Comparison of ENCODE assay signal across 8 cellular contexts in genomic region chr4:148445903-148446261, GRCh38. TPM values are rescaled to one million over a fixed set of nuclear protein-coding genes. Genes with fewer than 3 reads are reported as not detected.
DNase-seq lines count a peak whose midpoint lies in the region; ATAC-seq, FAIRE-seq and TF ChIP-seq lines count a peak whose summit lies in the region.

No MANE protein-coding gene starts in this region.

- H2AFZ ChIP-seq in smooth muscle cell (ENCODE audit: low read depth) = no peak overlapping the region

- no peak for TF ChIP-seq POLR2A in GM12892 (IDR thresholded peaks at IDR 0.05; ENCODE audit: low read depth, low read length)

- peak overlapping the region; percentile 86 for H3K4me3 Mint-ChIP-seq in activated T-helper 1 cell treated with anti-CD3 and anti-CD28 coated beads, Interleukin-12 subunit alpha, Interleukin-12 subunit beta, Interleukin-2, Interleukin-4 antibody, amounts not matched to agents 30 ng/mL and 10 ng/mL and 1 ng/mL, durations not matched to agents 14 hours and 24 hours and 36 hours

- H3K4me3 ChIP-seq in HAP-1 = peak overlapping the region; percentile 46
- peak overlapping the region; percentile 73 for H3K4me3 ChIP-seq in iPS-15b (ENCODE audit: low read depth, low read length)
- H3K4me3 ChIP-seq in smooth muscle cell = peak overlapping the region; percentile 81

- H3K27me3 ChIP-seq in HAP-1 (ENCODE audit: low read depth) (peaks cover 34% of the 10 kb centered on the region), iPS-15b (ENCODE audit: control insufficient read depth, insufficient read depth, low read length) (peaks cover 49% of the 10 kb centered on the region), smooth muscle cell (ENCODE audit: low read depth) (peaks cover 82% of the 10 kb centered on the region)

- H3K9me3 ChIP-seq in HAP-1 = no peaks in the 10 kb centered on the region
- no peaks in the 10 kb centered on the region for H3K9me3 ChIP-seq in iPS-15b (ENCODE audit: control insufficient read depth, insufficient read depth, low read length)
- no peaks in the 10 kb centered on the region for H3K9me3 ChIP-seq in smooth muscle cell (replicated peaks; ENCODE audit: low read depth)

- intact Hi-C loops in activated T-helper 1 cell treated with anti-CD3 and anti-CD28 coated beads, Interleukin-12 subunit alpha, Interleukin-12 subunit beta, Interleukin-2, Interleukin-4 antibody, amounts not matched to agents 30 ng/mL and 10 ng/mL and 1 ng/mL, durations not matched to agents 14 hours and 24 hours and 36 hours (cut with micrococcal nuclease) = loop anchor here (10.0 kb wide), 1 partner anchor 601 kb away; no protein-coding TSS in a partner anchor

- H3K9me3 Mint-ChIP-seq in activated T-helper 1 cell treated with anti-CD3 and anti-CD28 coated beads, Interleukin-12 subunit alpha, Interleukin-12 subunit beta, Interleukin-2, Interleukin-4 antibody, amounts not matched to agents 30 ng/mL and 10 ng/mL and 1 ng/mL, durations not matched to agents 14 hours and 24 hours and 36 hours = no peaks in the 10 kb centered on the region

- WGBS in smooth muscle cell (ENCODE audit: low lambda C conversion rate) = 4% methylated on average over 7 of the region's 7 CpGs

- H3K36me3 ChIP-seq in HAP-1 (replicated peaks) (no peaks in the 10 kb centered on the region), iPS-15b (ENCODE audit: control insufficient read depth, insufficient read depth, low read length) (no peaks in the 10 kb centered on the region), smooth muscle cell (ENCODE audit: low read depth) (no peaks in the 10 kb centered on the region)

- H3K27ac ChIP-seq in smooth muscle cell (ENCODE audit: low read depth) = no peak overlapping the region

- peaks cover 44% of the 10 kb centered on the region for H3K27me3 Mint-ChIP-seq in activated T-helper 1 cell treated with anti-CD3 and anti-CD28 coated beads, Interleukin-12 subunit alpha, Interleukin-12 subunit beta, Interleukin-2, Interleukin-4 antibody, amounts not matched to agents 30 ng/mL and 10 ng/mL and 1 ng/mL, durations not matched to agents 14 hours and 24 hours and 36 hours (ENCODE audit: insufficient read depth)

- peak overlapping the region; percentile 93 for H3K4me2 ChIP-seq in smooth muscle cell

- no peak for FAIRE-seq in GM12892 (lab: Jason Lieb, UNC)

- peak overlapping the region; percentile 60 for H3K27ac Mint-ChIP-seq in activated T-helper 1 cell treated with anti-CD3 and anti-CD28 coated beads, Interleukin-12 subunit alpha, Interleukin-12 subunit beta, Interleukin-2, Interleukin-4 antibody, amounts not matched to agents 30 ng/mL and 10 ng/mL and 1 ng/mL, durations not matched to agents 14 hours and 24 hours and 36 hours

- no peaks in the 10 kb centered on the region for H4K20me1 ChIP-seq in smooth muscle cell (ENCODE audit: low read depth)

- H3K4me1 ChIP-seq in HAP-1 (peaks cover 5% of the 10 kb centered on the region), iPS-15b (ENCODE audit: control insufficient read depth, insufficient read depth, low read length) (peaks cover under 1% of the 10 kb centered on the region), smooth muscle cell (ENCODE audit: low read depth) (peaks cover 4% of the 10 kb centered on the region)

- TF ChIP-seq CTCF in smooth muscle cell (IDR thresholded peaks at IDR 0.05; ENCODE audit: borderline replicate concordance, insufficient read depth, poor library complexity, severe bottlenecking) = no peak

- in situ Hi-C loops in HAP-1 (cut with MboI; ENCODE audit: low sequenced_read_pairs) = no loop called here

- H3K79me2 ChIP-seq in smooth muscle cell (ENCODE audit: low read depth) = no peaks in the 10 kb centered on the region

- ATAC-seq in HG03025 (IDR thresholded peaks at IDR 0.05; ENCODE audit: low FRiP score, unreplicated experiment) = no peak

- H3K9ac ChIP-seq in iPS-15b (ENCODE audit: low read depth, low read length) (no peak overlapping the region), smooth muscle cell (ENCODE audit: low read depth) (no peak overlapping the region)

- DNase-seq in HAP-1 (ENCODE audit: low spot score in 2 of 2) (no peak), smooth muscle cell (lab: John Stamatoyannopoulos, UW; ENCODE audit: unreplicated experiment) (no peak), GM12892 (ENCODE audit: insufficient read length) (no peak), activated gamma-delta T cell (lab: John Stamatoyannopoulos, UW) (no peak), midbrain (lab: John Stamatoyannopoulos, UW) (no peak)
- no peak for DNase-seq in activated T-helper 1 cell treated with anti-CD3 and anti-CD28 coated beads, Interleukin-12 subunit alpha, Interleukin-12 subunit beta, Interleukin-2, Interleukin-4 antibody, amounts not matched to agents 30 ng/mL and 10 ng/mL and 1 ng/mL, durations not matched to agents 14 hours and 24 hours and 36 hours (ENCODE audit: low spot score)

- peaks cover 20% of the 10 kb centered on the region for H3K4me1 Mint-ChIP-seq in activated T-helper 1 cell treated with anti-CD3 and anti-CD28 coated beads, Interleukin-12 subunit alpha, Interleukin-12 subunit beta, Interleukin-2, Interleukin-4 antibody, amounts not matched to agents 30 ng/mL and 10 ng/mL and 1 ng/mL, durations not matched to agents 14 hours and 24 hours and 36 hours (ENCODE audit: low read depth)

- no peaks in the 10 kb centered on the region for H3K36me3 Mint-ChIP-seq in activated T-helper 1 cell treated with anti-CD3 and anti-CD28 coated beads, Interleukin-12 subunit alpha, Interleukin-12 subunit beta, Interleukin-2, Interleukin-4 antibody, amounts not matched to agents 30 ng/mL and 10 ng/mL and 1 ng/mL, durations not matched to agents 14 hours and 24 hours and 36 hours (ENCODE audit: low read depth)

- peaks cover 8% of the 10 kb centered on the region for H3F3A ChIP-seq in smooth muscle cell (ENCODE audit: low read depth)

RNA-seq across cellular contexts. Expression of gene NR3C2, which starts 3.7 kb away (rescaled TPM):
- 0.24 and 0.29 TPM in 2 replicates for total RNA-seq in activated T-helper 1 cell treated with anti-CD3 and anti-CD28 coated beads, Interleukin-12 subunit alpha, Interleukin-12 subunit beta, Interleukin-2, Interleukin-4 antibody, amounts not matched to agents 30 ng/mL and 10 ng/mL and 1 ng/mL, durations not matched to agents 14 hours and 24 hours and 36 hours
- 0.09 and 0.76 TPM in 2 replicates for total RNA-seq in smooth muscle cell
- polyA plus RNA-seq in smooth muscle cell = not detected in 2 replicates
- polyA plus RNA-seq in GM12892 (2012; ENCODE audit: missing spikeins) = 0.25 TPM
